ENCODE assay signal across 1 cellular context in the genomic region with DNA sequence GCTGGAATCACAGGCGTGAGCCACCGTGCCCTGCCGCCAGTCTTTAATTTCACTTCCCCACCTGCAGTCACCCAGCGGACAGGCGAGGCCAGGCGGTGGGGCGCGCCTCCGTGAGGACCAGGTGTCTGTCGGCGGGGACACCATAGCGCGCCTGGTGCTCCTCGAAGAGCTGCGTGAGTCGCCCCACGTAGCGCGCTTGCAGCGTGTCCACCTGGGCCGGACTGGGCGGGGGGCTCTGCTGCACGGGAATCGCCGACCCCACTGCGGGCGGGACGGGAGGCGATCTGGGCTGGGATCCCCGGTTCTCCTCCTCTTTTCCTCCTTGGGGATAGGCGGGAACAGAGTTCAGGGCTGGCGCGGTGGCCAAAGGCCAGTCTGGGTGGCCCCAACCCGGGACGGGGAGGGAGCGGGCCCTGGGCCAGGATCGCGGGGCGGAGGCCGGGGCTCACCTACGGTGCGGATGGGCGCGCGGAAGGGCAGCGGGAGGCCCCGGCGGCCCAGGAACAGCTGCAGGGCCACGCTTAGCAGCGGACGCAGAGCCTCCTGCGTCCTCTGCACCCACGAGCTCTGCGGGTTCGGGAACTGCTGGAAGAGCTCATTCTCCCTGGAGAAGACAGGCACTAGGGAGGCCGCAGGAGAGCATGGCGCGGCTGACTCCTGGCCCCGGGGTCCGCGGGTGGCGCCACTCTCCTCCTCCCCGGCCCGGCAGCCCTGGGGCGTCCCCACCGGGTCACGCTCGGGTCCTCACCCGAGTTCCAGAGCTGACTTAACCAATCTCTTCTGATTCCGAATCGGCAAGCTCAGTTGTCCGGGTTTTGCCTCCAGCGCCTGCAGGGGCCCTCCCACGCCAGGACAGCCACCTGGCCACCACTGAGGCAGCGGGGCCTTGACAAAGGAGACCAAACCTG.
TF ChIP-seq lines count a peak whose summit lies in the region.

No MANE protein-coding gene starts in this region.

TF ChIP-seq in H1, 55 proteins besides CTCF, POLR2A, EP300 and RAD21:
- TF ChIP-seq KDM4A (IDR thresholded peaks at IDR 0.05; ENCODE audit: low read depth, low read length, severe bottlenecking), result peak; percentile 60
- TF ChIP-seq, protein P1, sequence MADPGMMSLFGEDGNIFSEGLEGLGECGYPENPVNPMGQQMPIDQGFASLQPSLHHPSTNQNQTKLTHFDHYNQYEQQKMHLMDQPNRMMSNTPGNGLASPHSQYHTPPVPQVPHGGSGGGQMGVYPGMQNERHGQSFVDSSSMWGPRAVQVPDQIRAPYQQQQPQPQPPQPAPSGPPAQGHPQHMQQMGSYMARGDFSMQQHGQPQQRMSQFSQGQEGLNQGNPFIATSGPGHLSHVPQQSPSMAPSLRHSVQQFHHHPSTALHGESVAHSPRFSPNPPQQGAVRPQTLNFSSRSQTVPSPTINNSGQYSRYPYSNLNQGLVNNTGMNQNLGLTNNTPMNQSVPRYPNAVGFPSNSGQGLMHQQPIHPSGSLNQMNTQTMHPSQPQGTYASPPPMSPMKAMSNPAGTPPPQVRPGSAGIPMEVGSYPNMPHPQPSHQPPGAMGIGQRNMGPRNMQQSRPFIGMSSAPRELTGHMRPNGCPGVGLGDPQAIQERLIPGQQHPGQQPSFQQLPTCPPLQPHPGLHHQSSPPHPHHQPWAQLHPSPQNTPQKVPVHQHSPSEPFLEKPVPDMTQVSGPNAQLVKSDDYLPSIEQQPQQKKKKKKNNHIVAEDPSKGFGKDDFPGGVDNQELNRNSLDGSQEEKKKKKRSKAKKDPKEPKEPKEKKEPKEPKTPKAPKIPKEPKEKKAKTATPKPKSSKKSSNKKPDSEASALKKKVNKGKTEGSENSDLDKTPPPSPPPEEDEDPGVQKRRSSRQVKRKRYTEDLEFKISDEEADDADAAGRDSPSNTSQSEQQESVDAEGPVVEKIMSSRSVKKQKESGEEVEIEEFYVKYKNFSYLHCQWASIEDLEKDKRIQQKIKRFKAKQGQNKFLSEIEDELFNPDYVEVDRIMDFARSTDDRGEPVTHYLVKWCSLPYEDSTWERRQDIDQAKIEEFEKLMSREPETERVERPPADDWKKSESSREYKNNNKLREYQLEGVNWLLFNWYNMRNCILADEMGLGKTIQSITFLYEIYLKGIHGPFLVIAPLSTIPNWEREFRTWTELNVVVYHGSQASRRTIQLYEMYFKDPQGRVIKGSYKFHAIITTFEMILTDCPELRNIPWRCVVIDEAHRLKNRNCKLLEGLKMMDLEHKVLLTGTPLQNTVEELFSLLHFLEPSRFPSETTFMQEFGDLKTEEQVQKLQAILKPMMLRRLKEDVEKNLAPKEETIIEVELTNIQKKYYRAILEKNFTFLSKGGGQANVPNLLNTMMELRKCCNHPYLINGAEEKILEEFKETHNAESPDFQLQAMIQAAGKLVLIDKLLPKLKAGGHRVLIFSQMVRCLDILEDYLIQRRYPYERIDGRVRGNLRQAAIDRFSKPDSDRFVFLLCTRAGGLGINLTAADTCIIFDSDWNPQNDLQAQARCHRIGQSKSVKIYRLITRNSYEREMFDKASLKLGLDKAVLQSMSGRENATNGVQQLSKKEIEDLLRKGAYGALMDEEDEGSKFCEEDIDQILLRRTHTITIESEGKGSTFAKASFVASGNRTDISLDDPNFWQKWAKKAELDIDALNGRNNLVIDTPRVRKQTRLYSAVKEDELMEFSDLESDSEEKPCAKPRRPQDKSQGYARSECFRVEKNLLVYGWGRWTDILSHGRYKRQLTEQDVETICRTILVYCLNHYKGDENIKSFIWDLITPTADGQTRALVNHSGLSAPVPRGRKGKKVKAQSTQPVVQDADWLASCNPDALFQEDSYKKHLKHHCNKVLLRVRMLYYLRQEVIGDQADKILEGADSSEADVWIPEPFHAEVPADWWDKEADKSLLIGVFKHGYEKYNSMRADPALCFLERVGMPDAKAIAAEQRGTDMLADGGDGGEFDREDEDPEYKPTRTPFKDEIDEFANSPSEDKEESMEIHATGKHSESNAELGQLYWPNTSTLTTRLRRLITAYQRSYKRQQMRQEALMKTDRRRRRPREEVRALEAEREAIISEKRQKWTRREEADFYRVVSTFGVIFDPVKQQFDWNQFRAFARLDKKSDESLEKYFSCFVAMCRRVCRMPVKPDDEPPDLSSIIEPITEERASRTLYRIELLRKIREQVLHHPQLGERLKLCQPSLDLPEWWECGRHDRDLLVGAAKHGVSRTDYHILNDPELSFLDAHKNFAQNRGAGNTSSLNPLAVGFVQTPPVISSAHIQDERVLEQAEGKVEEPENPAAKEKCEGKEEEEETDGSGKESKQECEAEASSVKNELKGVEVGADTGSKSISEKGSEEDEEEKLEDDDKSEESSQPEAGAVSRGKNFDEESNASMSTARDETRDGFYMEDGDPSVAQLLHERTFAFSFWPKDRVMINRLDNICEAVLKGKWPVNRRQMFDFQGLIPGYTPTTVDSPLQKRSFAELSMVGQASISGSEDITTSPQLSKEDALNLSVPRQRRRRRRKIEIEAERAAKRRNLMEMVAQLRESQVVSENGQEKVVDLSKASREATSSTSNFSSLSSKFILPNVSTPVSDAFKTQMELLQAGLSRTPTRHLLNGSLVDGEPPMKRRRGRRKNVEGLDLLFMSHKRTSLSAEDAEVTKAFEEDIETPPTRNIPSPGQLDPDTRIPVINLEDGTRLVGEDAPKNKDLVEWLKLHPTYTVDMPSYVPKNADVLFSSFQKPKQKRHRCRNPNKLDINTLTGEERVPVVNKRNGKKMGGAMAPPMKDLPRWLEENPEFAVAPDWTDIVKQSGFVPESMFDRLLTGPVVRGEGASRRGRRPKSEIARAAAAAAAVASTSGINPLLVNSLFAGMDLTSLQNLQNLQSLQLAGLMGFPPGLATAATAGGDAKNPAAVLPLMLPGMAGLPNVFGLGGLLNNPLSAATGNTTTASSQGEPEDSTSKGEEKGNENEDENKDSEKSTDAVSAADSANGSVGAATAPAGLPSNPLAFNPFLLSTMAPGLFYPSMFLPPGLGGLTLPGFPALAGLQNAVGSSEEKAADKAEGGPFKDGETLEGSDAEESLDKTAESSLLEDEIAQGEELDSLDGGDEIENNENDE (IDR thresholded peaks at IDR 0.05; ENCODE audit: insufficient replicate concordance, low read length), result no peak
- TF ChIP-seq, protein P2, sequence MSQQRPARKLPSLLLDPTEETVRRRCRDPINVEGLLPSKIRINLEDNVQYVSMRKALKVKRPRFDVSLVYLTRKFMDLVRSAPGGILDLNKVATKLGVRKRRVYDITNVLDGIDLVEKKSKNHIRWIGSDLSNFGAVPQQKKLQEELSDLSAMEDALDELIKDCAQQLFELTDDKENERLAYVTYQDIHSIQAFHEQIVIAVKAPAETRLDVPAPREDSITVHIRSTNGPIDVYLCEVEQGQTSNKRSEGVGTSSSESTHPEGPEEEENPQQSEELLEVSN (IDR thresholded peaks at IDR 0.05), result peak; percentile 76
- peak; percentile 15; the same call in 1 of the 2 replicates for TF ChIP-seq TBP (IDR thresholded peaks at IDR 0.05; ENCODE audit: low read depth, low read length)
- no peak for TF ChIP-seq ATF2 (IDR thresholded peaks at IDR 0.05; ENCODE audit: low read length)
- TF ChIP-seq MAX (IDR thresholded peaks at IDR 0.05), result peak; percentile 60
- peak; percentile 61 for TF ChIP-seq TAF7 (optimal IDR thresholded peaks at IDR 0.05; ENCODE audit: borderline replicate concordance, low read depth, low read length)
- TF ChIP-seq EGR1 (IDR thresholded peaks at IDR 0.05; ENCODE audit: borderline replicate concordance, low read depth, low read length), result no peak
- TF ChIP-seq EZH2 (IDR thresholded peaks at IDR 0.05; ENCODE audit: low read depth, low read length, severe bottlenecking), result peak; percentile 45
- peak; percentile 75 for TF ChIP-seq ASH2L (IDR thresholded peaks at IDR 0.05; ENCODE audit: low read length)
- 0 out of 4 replicates have a peak, but pooled peaks of 1 of the 2 experiments have one; percentile 26 for TF ChIP-seq HDAC2 (IDR thresholded peaks at IDR 0.05; ENCODE audit: borderline replicate concordance in 1 of 2, low read depth in 2 of 2, low read length in 2 of 2)
